Comparison of ENCODE assay signal across 8 cellular contexts in the genomic region with DNA sequence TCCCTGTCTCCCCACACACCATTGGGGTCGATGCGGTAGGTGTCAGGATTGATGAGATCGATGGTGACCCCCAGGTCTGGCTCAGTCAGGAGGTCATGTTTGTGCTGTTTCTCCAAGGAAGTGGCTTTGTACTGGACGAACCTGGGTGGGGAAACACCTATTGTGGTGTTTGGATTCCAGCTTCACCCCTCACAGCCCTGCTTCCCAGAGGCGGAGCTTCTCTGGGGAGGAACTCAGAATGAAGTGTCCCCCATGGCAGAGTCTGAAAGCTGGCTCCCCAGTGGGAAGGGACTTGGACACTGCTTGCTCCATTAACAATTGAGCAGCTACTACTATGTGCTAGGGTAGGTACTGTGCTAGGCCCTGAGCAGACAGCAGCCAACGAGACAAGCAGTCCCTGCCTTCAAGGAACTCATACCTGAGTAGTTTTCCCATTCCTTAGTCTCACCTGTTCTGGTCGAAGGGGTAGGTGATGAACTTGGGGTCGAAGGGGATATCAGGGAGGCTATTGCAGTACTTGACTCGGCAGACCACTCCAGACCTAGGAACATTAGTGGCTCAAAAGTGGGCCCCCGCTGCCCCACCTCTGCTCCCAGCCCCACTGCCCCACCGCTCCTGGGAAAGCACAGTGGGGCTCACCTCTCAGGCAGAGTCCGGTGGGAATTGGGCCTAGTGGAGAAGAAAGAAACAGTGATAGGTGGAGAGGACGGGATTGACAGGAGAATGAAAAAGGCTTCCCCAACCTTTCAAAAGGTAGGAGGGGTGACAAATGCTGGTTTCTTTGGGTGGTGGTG. TPM values are rescaled to one million over a fixed set of nuclear protein-coding genes. Genes with fewer than 3 reads are reported as not detected.
DNase-seq lines count a peak whose midpoint lies in the region; ATAC-seq and TF ChIP-seq lines count a peak whose summit lies in the region.

No MANE protein-coding gene starts in this region.

- no peak overlapping the region for H4K8ac ChIP-seq in H9 (replicated peaks; ENCODE audit: insufficient read length, low read depth, low read length)

- peak overlapping the region; percentile 86 for H3K27ac ChIP-seq in H9 (ENCODE audit: insufficient read length, low read depth, low read length)
- peak overlapping the region; percentile 85; the same call in 1 of the 2 replicates for H3K27ac ChIP-seq in SU-DHL-6 (ENCODE audit: low read depth, low read length)

- no peaks in the 10 kb centered on the region for H3K79me1 ChIP-seq in H9 (ENCODE audit: insufficient read depth, low read depth, low read length, poor library complexity, severe bottlenecking)

- peak overlapping the region; percentile 99 to 100 (median 99); a peak in 6 of 7 replicates for H3K27ac Mint-ChIP-seq in H9

- H3K4me2 ChIP-seq in H9 (ENCODE audit: insufficient read depth, insufficient read length, low read length) (peak overlapping the region; percentile 71), SU-DHL-6 (ENCODE audit: low read depth, low read length, poor library complexity, severe bottlenecking) (peak overlapping the region; percentile 80)

- H4K91ac ChIP-seq in H9 (ENCODE audit: insufficient read length, low read depth, low read length): no peak overlapping the region

- peaks cover 13 to 18% of the 10 kb centered on the region in 2 experiments for H3K4me1 Mint-ChIP-seq in H9

- H3K4me3 ChIP-seq in SU-DHL-6 (ENCODE audit: insufficient read depth, low read length, poor library complexity, severe bottlenecking) (peak overlapping the region; percentile 93), fibroblast of pulmonary artery (replicated peaks; ENCODE audit: low read depth, low read length) (peak overlapping the region; percentile 99), skeletal muscle cell (ENCODE audit: low read depth, low read length) (peak overlapping the region; percentile 72)

- no peak for TF ChIP-seq CTCF in H9 (conservative IDR thresholded peaks at IDR 0.05)
- TF ChIP-seq CTCF in SU-DHL-6 (IDR thresholded peaks at IDR 0.05; ENCODE audit: insufficient read depth, low read length, poor library complexity, severe bottlenecking): no peak
- no peak for TF ChIP-seq CTCF in fibroblast of pulmonary artery (IDR thresholded peaks at IDR 0.05; ENCODE audit: low read length, missing control alignments)

- H3K14ac ChIP-seq in H9 (ENCODE audit: insufficient read depth, low read length): no peak overlapping the region; the same call in 1 of the 2 replicates

- H3K56ac ChIP-seq in H9 (ENCODE audit: insufficient read length, low read depth, low read length): no peak overlapping the region

- H3K27me3 Mint-ChIP-seq in H9 (ENCODE audit: low read depth): no peaks in the 10 kb centered on the region

- H2BK120ac ChIP-seq in H9 (ENCODE audit: low read depth, low read length, poor library complexity, severe bottlenecking): no peak overlapping the region

- H3T11ph ChIP-seq in H9 (ENCODE audit: low read length): no peak overlapping the region

- no peak for DNase-seq in H9
- no peak for DNase-seq in fibroblast of pulmonary artery (ENCODE audit: low read depth)
- no peak for DNase-seq in skeletal muscle cell (ENCODE audit: low read depth)
- no peak for DNase-seq in SHP77 (lab: John Stamatoyannopoulos, UW)
- no peak for DNase-seq in 8988T
- DNase-seq in sciatic nerve (ENCODE audit: low spot score): no peak

- H4K20me1 ChIP-seq in H9 (ENCODE audit: control insufficient read depth, insufficient read depth, insufficient read length): no peaks in the 10 kb centered on the region
- no peaks in the 10 kb centered on the region for H4K20me1 ChIP-seq in SU-DHL-6 (ENCODE audit: low read depth, low read length)

- H2AFZ ChIP-seq in H9 (ENCODE audit: low read length) (no peak overlapping the region), SU-DHL-6 (ENCODE audit: low read depth, low read length, severe bottlenecking) (no peak overlapping the region)

- no CpG with 5 or more reads among the region's 13 CpGs for WGBS in H9 (ENCODE audit: extremely low coverage, insufficient read length, low lambda C conversion rate)

- no peak overlapping the region for H2BK15ac ChIP-seq in H9 (ENCODE audit: low read depth, low read length)

- H3K9me2 ChIP-seq in SU-DHL-6 (replicated peaks; ENCODE audit: insufficient read depth, low read length): no peaks in the 10 kb centered on the region

- H3K9ac ChIP-seq in H9 (ENCODE audit: extremely low read depth, insufficient read length, low read length): peak overlapping the region; percentile 79
- H3K9ac ChIP-seq in SU-DHL-6 (ENCODE audit: low read length): peak overlapping the region; percentile 96

- H3K9me3 Mint-ChIP-seq in H9: no peaks in the 10 kb centered on the region

- no peaks in the 10 kb centered on the region for H3K9me3 ChIP-seq in H9 (ENCODE audit: control insufficient read depth, low read depth, low read length)
- H3K9me3 ChIP-seq in SU-DHL-6 (ENCODE audit: insufficient read depth, low read length): no peaks in the 10 kb centered on the region

- no peaks in the 10 kb centered on the region for H3K79me2 ChIP-seq in H9 (ENCODE audit: insufficient read depth, low read length)
- peaks cover 22% of the 10 kb centered on the region for H3K79me2 ChIP-seq in SU-DHL-6 (ENCODE audit: insufficient read depth, low read length)

- no peak overlapping the region for H3K4ac ChIP-seq in H9 (ENCODE audit: low read depth, low read length)

- H2BK5ac ChIP-seq in H9 (ENCODE audit: insufficient read length, low read length): no peak overlapping the region

- intact Hi-C loops in sciatic nerve (cut with DNase I): loop anchor here (10.0 kb wide), 1 partner anchor 45 kb away; the partner anchor contains the start of gene SAMD4B

- peak overlapping the region; percentile 95 to 98 for H3K4me3 Mint-ChIP-seq in H9

- H3K4me1 ChIP-seq in H9 (ENCODE audit: insufficient read depth, low read length): no peaks in the 10 kb centered on the region

- ATAC-seq in HG03159 (IDR thresholded peaks at IDR 0.05; ENCODE audit: unreplicated experiment) (no peak), sciatic nerve (no peak)

- H4K5ac ChIP-seq in H9 (ENCODE audit: insufficient read length, low read depth, low read length): no peak overlapping the region

- no peaks in the 10 kb centered on the region for H3K27me3 ChIP-seq in H9 (ENCODE audit: insufficient read depth, low read length)
- H3K27me3 ChIP-seq in SU-DHL-6 (ENCODE audit: low read length): no peaks in the 10 kb centered on the region

- no peaks in the 10 kb centered on the region for H3K23me2 ChIP-seq in H9 (ENCODE audit: insufficient read length, low read depth, low read length, poor library complexity, severe bottlenecking)

- H3K18ac ChIP-seq in H9 (ENCODE audit: insufficient read length, low read depth, low read length): no peak overlapping the region

- H3F3A ChIP-seq in SU-DHL-6 (ENCODE audit: insufficient read depth): no peaks in the 10 kb centered on the region

- H3K23ac ChIP-seq in H9 (ENCODE audit: insufficient read length, low read depth, low read length): no peak overlapping the region

- peak overlapping the region; percentile 8 for H2BK12ac ChIP-seq in H9 (ENCODE audit: insufficient read length, low read depth, low read length)

- H3K36me3 Mint-ChIP-seq in H9 (ENCODE audit: insufficient read depth in 1 of 3, low read depth in 3 of 3): peaks cover 41 to 64% (median 61%) of the 10 kb centered on the region in 3 experiments

- H2AK5ac ChIP-seq in H9 (ENCODE audit: insufficient read length, low read length): no peak overlapping the region

- no peak overlapping the region for H2BK20ac ChIP-seq in H9 (ENCODE audit: low read depth, low read length, poor library complexity, severe bottlenecking)

- H3K36me3 ChIP-seq in SU-DHL-6 (ENCODE audit: low read length): no peaks in the 10 kb centered on the region

RNA-seq across cellular contexts. Expression of gene PAF1, which starts 1.1 kb away (rescaled TPM):
- 34.9 and 38.0 TPM in 2 replicates for total RNA-seq in H9 (2021)
- 38.7 TPM for total RNA-seq in sciatic nerve

RNA-seq across cellular contexts. Expression of gene MED29, which starts 1.4 kb away (rescaled TPM):
- total RNA-seq in H9 (2021) (48.3 and 49.2 TPM in 2 replicates), sciatic nerve (37.2 TPM)

RNA-seq across cellular contexts. Expression of gene ZFP36, which starts 16.8 kb away (rescaled TPM):
- total RNA-seq in H9 (2021): 14.6 and 15.4 TPM in 2 replicates
- total RNA-seq in sciatic nerve: 342 TPM

RNA-seq across cellular contexts. Expression of gene PLEKHG2, which starts 22.7 kb away (rescaled TPM):
- total RNA-seq in H9 (2021) (167 and 170 TPM in 2 replicates), sciatic nerve (89.2 TPM)

RNA-seq across cellular contexts. Expression of gene RPS16, which starts 45.9 kb away (rescaled TPM):
- total RNA-seq in H9 (2021) (2,711 and 2,810 TPM in 2 replicates), sciatic nerve (1,367 TPM)

Comparison
In these comparisons a context has a peak if more than half of its experiments do, and no peak if none do; other contexts are left out.
1. RNA of gene ZFP36, which starts 16.8 kb away (total RNA-seq): 342 TPM in sciatic nerve (single experiment); 14.6 to 15.4 TPM in H9; every median in the first group is over 10 times any median in the second.
2. Peak in every context shown above with its lines, with median percentiles within 50 percentile points of each other: H3K4me3 ChIP-seq.